8 cellular contexts compared by ENCODE assay signal in genomic region chr14:57066887-57067513, GRCh38.
DNase-seq lines count a peak whose midpoint lies in the region; ATAC-seq and TF ChIP-seq lines count a peak whose summit lies in the region.

No MANE protein-coding gene starts in this region.

- H3K9me3 ChIP-seq in DND-41 (ENCODE audit: insufficient read depth, low read length, severe bottlenecking), result no peaks in the 10 kb centered on the region

- H3K36me3 ChIP-seq in DND-41 (ENCODE audit: insufficient read depth, low read length) (no peaks in the 10 kb centered on the region), GM23338 (ENCODE audit: insufficient read depth) (no peaks in the 10 kb centered on the region)

- H3K4me3 Mint-ChIP-seq in GM23338, result no peak overlapping the region
- no peak overlapping the region for H3K4me3 Mint-ChIP-seq in activated T-helper 2 cell treated with anti-CD3 and anti-CD28 coated beads, Interferon-gamma antibody, Interleukin-2, Interleukin-4, amounts not matched to agents 10 μg/mL and 5 μg/mL and 100 μg/mL, durations not matched to agents 14 hours and 24 hours and 36 hours (ENCODE audit: low read depth)
- H3K4me3 Mint-ChIP-seq in stimulated activated naive B cell treated with anti-CD40 and anti-IgM and Interleukin-4, amounts not matched to agents 10 μg/mL and 1 μg/mL and 100 μg/mL, for 72 hours, result no peak overlapping the region

- no peaks in the 10 kb centered on the region for H3K36me3 Mint-ChIP-seq in GM23338 (ENCODE audit: low read depth)
- no peaks in the 10 kb centered on the region for H3K36me3 Mint-ChIP-seq in activated T-helper 2 cell treated with anti-CD3 and anti-CD28 coated beads, Interferon-gamma antibody, Interleukin-2, Interleukin-4, amounts not matched to agents 10 μg/mL and 5 μg/mL and 100 μg/mL, durations not matched to agents 14 hours and 24 hours and 36 hours (ENCODE audit: low read depth)
- H3K36me3 Mint-ChIP-seq in stimulated activated naive B cell treated with anti-CD40 and anti-IgM and Interleukin-4, amounts not matched to agents 10 μg/mL and 1 μg/mL and 100 μg/mL, for 72 hours, result no peaks in the 10 kb centered on the region

- no peak overlapping the region for H3K4me3 ChIP-seq in DND-41 (ENCODE audit: low read depth in 1 of 2, low read length in 2 of 2)
- no peak overlapping the region for H3K4me3 ChIP-seq in GM23338

- H3K27me3 Mint-ChIP-seq in GM23338 (ENCODE audit: insufficient read depth, low read depth, poor library complexity), result peaks cover 2% of the 10 kb centered on the region
- peaks cover 37% of the 10 kb centered on the region for H3K27me3 Mint-ChIP-seq in activated T-helper 2 cell treated with anti-CD3 and anti-CD28 coated beads, Interferon-gamma antibody, Interleukin-2, Interleukin-4, amounts not matched to agents 10 μg/mL and 5 μg/mL and 100 μg/mL, durations not matched to agents 14 hours and 24 hours and 36 hours (ENCODE audit: low read depth)
- peaks cover 29 to 30% of the 10 kb centered on the region in 2 donors for H3K27me3 Mint-ChIP-seq in stimulated activated naive B cell treated with anti-CD40 and anti-IgM and Interleukin-4, amounts not matched to agents 10 μg/mL and 1 μg/mL and 100 μg/mL, for 72 hours

- TF ChIP-seq CTCF in DND-41 (IDR thresholded peaks at IDR 0.05; ENCODE audit: borderline replicate concordance, extremely low read depth, low read length, poor library complexity, severe bottlenecking), result peak; percentile 56
- peak; percentile 93 to 95 for TF ChIP-seq CTCF in GM23338 (conservative IDR thresholded peaks at IDR 0.05; ENCODE audit: low read depth in 2 of 2)

- H3K27ac ChIP-seq in DND-41 (ENCODE audit: low read length), result no peak overlapping the region
- no peak overlapping the region for H3K27ac ChIP-seq in GM23338 (ENCODE audit: low read depth)

- intact Hi-C loops in activated T-helper 2 cell treated with anti-CD3 and anti-CD28 coated beads, Interferon-gamma antibody, Interleukin-2, Interleukin-4, amounts not matched to agents 10 μg/mL and 5 μg/mL and 100 μg/mL, durations not matched to agents 14 hours and 24 hours and 36 hours (cut with micrococcal nuclease), result loop anchor here (5.0 to 10.0 kb wide), 3 partner anchors 228 to 572 kb away; partner anchors contain the start of gene OTX2

- peaks cover 52% of the 10 kb centered on the region for H3K4me1 Mint-ChIP-seq in GM23338
- no peaks in the 10 kb centered on the region for H3K4me1 Mint-ChIP-seq in activated T-helper 2 cell treated with anti-CD3 and anti-CD28 coated beads, Interferon-gamma antibody, Interleukin-2, Interleukin-4, amounts not matched to agents 10 μg/mL and 5 μg/mL and 100 μg/mL, durations not matched to agents 14 hours and 24 hours and 36 hours (ENCODE audit: low read depth)
- H3K4me1 Mint-ChIP-seq in stimulated activated naive B cell treated with anti-CD40 and anti-IgM and Interleukin-4, amounts not matched to agents 10 μg/mL and 1 μg/mL and 100 μg/mL, for 72 hours, result no peaks in the 10 kb centered on the region

- no peaks in the 10 kb centered on the region for H4K20me1 ChIP-seq in DND-41 (ENCODE audit: insufficient read depth, low read length)
- no peaks in the 10 kb centered on the region for H4K20me1 ChIP-seq in GM23338 (replicated peaks; ENCODE audit: insufficient read depth)

- H2AFZ ChIP-seq in DND-41 (ENCODE audit: low read depth, low read length) (no peak overlapping the region), GM23338 (no peak overlapping the region)

- H3K4me2 ChIP-seq in DND-41 (ENCODE audit: insufficient read depth, low read length), result no peak overlapping the region
- H3K4me2 ChIP-seq in GM23338, result no peak overlapping the region

- no peaks in the 10 kb centered on the region for H3K79me2 ChIP-seq in DND-41 (ENCODE audit: insufficient read depth, low read length)
- H3K79me2 ChIP-seq in GM23338 (replicated peaks; ENCODE audit: insufficient read depth), result no peaks in the 10 kb centered on the region

- H3K27ac Mint-ChIP-seq in GM23338, result no peak overlapping the region
- H3K27ac Mint-ChIP-seq in activated T-helper 2 cell treated with anti-CD3 and anti-CD28 coated beads, Interferon-gamma antibody, Interleukin-2, Interleukin-4, amounts not matched to agents 10 μg/mL and 5 μg/mL and 100 μg/mL, durations not matched to agents 14 hours and 24 hours and 36 hours, result no peak overlapping the region
- no peak overlapping the region for H3K27ac Mint-ChIP-seq in stimulated activated naive B cell treated with anti-CD40 and anti-IgM and Interleukin-4, amounts not matched to agents 10 μg/mL and 1 μg/mL and 100 μg/mL, for 72 hours

- DNase-seq in DND-41, result peak; percentile 20
- peak; percentile 83 for DNase-seq in GM23338 (ENCODE audit: low spot score)
- DNase-seq in NCI-H460 (ENCODE audit: extremely low read depth, low read depth), result peak; percentile 47
- DNase-seq in activated T-helper 2 cell treated with anti-CD3 and anti-CD28 coated beads, Interferon-gamma antibody, Interleukin-2, Interleukin-4, amounts not matched to agents 10 μg/mL and 5 μg/mL and 100 μg/mL, durations not matched to agents 14 hours and 24 hours and 36 hours (ENCODE audit: low spot score), result peak; percentile 12
- DNase-seq in iris pigment epithelial cell (ENCODE audit: low read depth), result peak; percentile 21
- peak; percentile 24 for DNase-seq in stimulated activated naive B cell treated with anti-CD40 and anti-IgM and Interleukin-4, amounts not matched to agents 10 μg/mL and 1 μg/mL and 100 μg/mL, for 72 hours
- no peak for DNase-seq in A172 (ENCODE audit: low spot score)

- no peaks in the 10 kb centered on the region for H3K9me2 ChIP-seq in GM23338 (ENCODE audit: insufficient read depth)

- H3K9me3 Mint-ChIP-seq in GM23338, result no peaks in the 10 kb centered on the region
- H3K9me3 Mint-ChIP-seq in activated T-helper 2 cell treated with anti-CD3 and anti-CD28 coated beads, Interferon-gamma antibody, Interleukin-2, Interleukin-4, amounts not matched to agents 10 μg/mL and 5 μg/mL and 100 μg/mL, durations not matched to agents 14 hours and 24 hours and 36 hours, result no peaks in the 10 kb centered on the region
- no peaks in the 10 kb centered on the region for H3K9me3 Mint-ChIP-seq in stimulated activated naive B cell treated with anti-CD40 and anti-IgM and Interleukin-4, amounts not matched to agents 10 μg/mL and 1 μg/mL and 100 μg/mL, for 72 hours

- ATAC-seq in DND-41 (ENCODE audit: insufficient read depth, low read depth), result peak; percentile 55; the same call in 2 of the 3 replicates
- peak; percentile 90 for ATAC-seq in GM23338
- peak; percentile 60 to 73 for ATAC-seq in stimulated activated naive B cell treated with anti-CD40 and anti-IgM and Interleukin-4, amounts not matched to agents 10 μg/mL and 1 μg/mL and 100 μg/mL, for 72 hours (replicated peaks)
- ATAC-seq in GM21786 (IDR thresholded peaks at IDR 0.05; ENCODE audit: unreplicated experiment), result no peak

- no peak overlapping the region for H3K9ac ChIP-seq in DND-41 (ENCODE audit: low read depth, low read length)

- H3F3A ChIP-seq in GM23338 (replicated peaks; ENCODE audit: low read depth), result no peaks in the 10 kb centered on the region

- H3K27me3 ChIP-seq in DND-41 (ENCODE audit: insufficient read depth, low read length, poor library complexity) (peaks cover 29% of the 10 kb centered on the region), GM23338 (ENCODE audit: insufficient read depth) (no peaks in the 10 kb centered on the region; the same call in 1 of the 2 replicates)

- H3K4me1 ChIP-seq in DND-41 (ENCODE audit: insufficient read depth, low read length), result no peaks in the 10 kb centered on the region
- peaks cover 13% of the 10 kb centered on the region; the same call in 1 of the 2 replicates for H3K4me1 ChIP-seq in GM23338 (ENCODE audit: insufficient read depth)

TF ChIP-seq in GM23338, 12 proteins besides CTCF, POLR2A, EP300 and RAD21:
- no peak for TF ChIP-seq EZH2phosphoT487 (IDR thresholded peaks at IDR 0.05; ENCODE audit: unreplicated experiment)
- TF ChIP-seq CREB1 (CRISPR knock-in tag; IDR thresholded peaks at IDR 0.05; ENCODE audit: low read depth), result no peak
TF ChIP-seq in GM23338: peak in this region for 0.
